In genomic region chr5:162068931-162069330, GRCh38 we compare ENCODE assay signal across 29 cellular contexts. TPM values are rescaled to one million over a fixed set of nuclear protein-coding genes. Genes with fewer than 3 reads are reported as not detected.
"Had no signal": no experiment of that assay in that cellular context is flagged by ENCODE, and none has a peak within 500 bp of the region (broad histone marks: within the 10 kb centered on the region; RNA-seq: fewer than 3 reads in every experiment).

No MANE protein-coding gene starts in this region.

- H3K9ac ChIP-seq: KMS-11 had no signal

- H3K4me3 ChIP-seq: adrenal gland, breast epithelium, PC-9 had no signal

- H3K36me3 ChIP-seq: adrenal gland, breast epithelium had no signal

- H3K4me3 Mint-ChIP-seq: activated CD4-positive, alpha-beta T cell treated with anti-CD3 and anti-CD28 coated beads, Interleukin-2, amount 10 ng/mL, durations not matched to agents 24 days and 14 days; activated CD8-positive, alpha-beta T cell treated with anti-CD3 and anti-CD28 coated beads for 36 hours had no signal

- H3K27ac ChIP-seq: adrenal gland, breast epithelium, KMS-11, PC-9, RWPE1, VCaP had no signal

- H3K27me3 ChIP-seq: adrenal gland had no signal

- H2AFZ ChIP-seq: PC-9 had no signal

- H3K27me3 Mint-ChIP-seq: activated CD4-positive, alpha-beta T cell treated with anti-CD3 and anti-CD28 coated beads, Interleukin-2, amount 10 ng/mL, durations not matched to agents 24 days and 14 days; activated CD8-positive, alpha-beta T cell treated with anti-CD3 and anti-CD28 coated beads for 36 hours had no signal

- H3K27ac Mint-ChIP-seq: activated CD4-positive, alpha-beta T cell treated with anti-CD3 and anti-CD28 coated beads, Interleukin-2, amount 10 ng/mL, durations not matched to agents 24 days and 14 days; activated CD8-positive, alpha-beta T cell treated with anti-CD3 and anti-CD28 coated beads for 36 hours; activated naive CD4-positive, alpha-beta T cell treated with anti-CD3 and anti-CD28 coated beads, Interleukin-2, amount 50 U/mL, for 72 hours; activated T-helper 2 cell treated with anti-CD3 and anti-CD28 coated beads, Interferon-gamma antibody, Interleukin-2, Interleukin-4, amounts not matched to agents 10 μg/mL and 5 μg/mL and 100 μg/mL, durations not matched to agents 14 hours and 24 hours and 36 hours had no signal

- H3K4me1 Mint-ChIP-seq: activated CD4-positive, alpha-beta T cell treated with anti-CD3 and anti-CD28 coated beads, Interleukin-2, amount 10 ng/mL, durations not matched to agents 24 days and 14 days had no signal

- H3K9me3 ChIP-seq: adrenal gland, breast epithelium had no signal

- H3K4me2 ChIP-seq: KMS-11, PC-9 had no signal

- H3K9me3 Mint-ChIP-seq: activated CD4-positive, alpha-beta T cell treated with anti-CD3 and anti-CD28 coated beads, Interleukin-2, amount 10 ng/mL, durations not matched to agents 24 days and 14 days; activated T-helper 2 cell treated with anti-CD3 and anti-CD28 coated beads, Interferon-gamma antibody, Interleukin-2, Interleukin-4, amounts not matched to agents 10 μg/mL and 5 μg/mL and 100 μg/mL, durations not matched to agents 14 hours and 24 hours and 36 hours had no signal

- ATAC-seq: activated CD8-positive, alpha-beta T cell treated with anti-CD3 and anti-CD28 coated beads for 36 hours; activated naive CD4-positive, alpha-beta T cell treated with anti-CD3 and anti-CD28 coated beads, Interleukin-2, amount 50 U/mL, for 72 hours; Right ventricle myocardium inferior had no signal

- DNase-seq: activated CD4-positive, alpha-beta T cell treated with anti-CD3 and anti-CD28 coated beads for 1 hour; activated CD4-positive, alpha-beta T cell treated with anti-CD3 and anti-CD28 coated beads, Interleukin-2, amount 50 U/mL, for 4 hours; activated CD4-positive, CD25-positive, alpha-beta regulatory T cell; activated CD8-positive, alpha-beta T cell treated with anti-CD3 and anti-CD28 coated beads for 36 hours; activated gamma-delta T cell; activated naive CD4-positive, alpha-beta T cell treated with Interleukin-2 at 50 U/mL for 16 hours; activated T-cell treated with anti-CD3 and anti-CD28 coated beads, Interleukin-2, amount 50 U/mL, for 1 hour; NCI-H1092; NCI-H1436 treated with DMSO at 0.1 percent for 48 hours; NCI-H1694 treated with DMSO at 0.1 percent for 48 hours; NCI-H2029; NCI-H345; NCI-H524 treated with DMSO at 0.1 percent for 48 hours; SW 1271; T-helper 9 cell had no signal

RNA-seq across cellular contexts. Expression of gene GABRG2, which starts 1.4 kb away (rescaled TPM):
- total RNA-seq: activated CD4-positive, alpha-beta T cell treated with anti-CD3 and anti-CD28 coated beads, Interleukin-2, amount 10 ng/mL, durations not matched to agents 24 days and 14 days; activated CD8-positive, alpha-beta memory T cell treated with anti-CD3 and anti-CD28 coated beads for 36 hours; activated CD8-positive, alpha-beta T cell treated with anti-CD3 and anti-CD28 coated beads for 36 hours; activated naive CD4-positive, alpha-beta T cell treated with anti-CD3 and anti-CD28 coated beads, Interleukin-2, amount 50 U/mL, for 72 hours; breast epithelium; cardiac septum; LHCN-M2; NCI-H460; PC-9; Right ventricle myocardium inferior had no signal
